8 cellular contexts compared by ENCODE assay signal in the genomic region with DNA sequence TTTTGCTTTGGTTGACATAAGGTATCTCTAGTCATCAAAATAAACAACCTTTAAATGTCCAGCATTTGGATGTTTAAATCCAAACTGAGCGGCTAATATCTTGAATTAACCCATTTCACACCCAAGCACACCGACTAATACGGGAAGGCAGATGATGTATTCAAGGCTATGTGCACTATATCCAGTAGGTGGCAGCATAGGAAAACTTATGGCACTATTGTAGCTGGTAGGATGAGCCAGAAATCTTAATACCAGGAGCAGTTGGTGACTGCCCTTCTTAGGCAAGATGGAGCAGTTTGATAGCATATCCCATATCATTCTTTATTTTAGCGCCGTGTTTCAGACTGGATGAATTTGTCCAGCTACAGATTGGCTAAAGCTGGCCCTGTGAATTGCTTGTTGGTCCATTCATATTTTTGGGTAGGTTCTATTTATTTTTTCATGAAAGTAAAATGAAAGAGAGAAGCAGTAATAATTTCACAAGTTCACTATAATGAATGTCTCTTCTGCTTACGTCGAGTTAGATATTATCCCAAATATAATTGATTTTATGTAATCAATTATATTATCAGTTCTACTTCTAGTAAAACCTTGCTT. TPM values are rescaled to one million over a fixed set of nuclear protein-coding genes. Genes with fewer than 3 reads are reported as not detected.
A peak's percentile ranks its signal among the peaks of the same experiment; 100 is the strongest.
DNase-seq lines count a peak whose midpoint lies in the region; ATAC-seq lines count a peak whose summit lies in the region.

No MANE protein-coding gene starts in this region.

- H3K9me3 Mint-ChIP-seq in effector memory CD8-positive, alpha-beta T cell = no peaks in the 10 kb centered on the region

- no peak overlapping the region for H3K27ac Mint-ChIP-seq in effector memory CD8-positive, alpha-beta T cell

- no peaks in the 10 kb centered on the region for H3K36me3 Mint-ChIP-seq in effector memory CD8-positive, alpha-beta T cell (ENCODE audit: insufficient read depth)

- peaks cover 0 to 5% of the 10 kb centered on the region in 2 donors for H3K27me3 Mint-ChIP-seq in effector memory CD8-positive, alpha-beta T cell

- H3K4me1 Mint-ChIP-seq in effector memory CD8-positive, alpha-beta T cell (ENCODE audit: low read depth in 2 of 2) = no peaks in the 10 kb centered on the region

- peak; percentile 58 for DNase-seq in COLO668 (lab: John Stamatoyannopoulos, UW; ENCODE audit: unreplicated experiment)
- DNase-seq in NCI-H1105 treated with DMSO at 0.1 percent for 48 hours (lab: John Stamatoyannopoulos, UW) = peak; percentile 69
- peak; percentile 7 for DNase-seq in SIG-M5 (lab: John Stamatoyannopoulos, UW)
- peak in 2 of 3 experiments; percentile 2 to 10 for DNase-seq in effector memory CD8-positive, alpha-beta T cell
- DNase-seq in medulla oblongata (ENCODE audit: extremely low spot score) = peak; percentile 95
- DNase-seq in ureter (ENCODE audit: low spot score) = peak; percentile 58

- ATAC-seq in GM18858 (IDR thresholded peaks at IDR 0.05; ENCODE audit: unreplicated experiment) = peak; percentile 99
- peak; percentile 95 for ATAC-seq in HG02943 (IDR thresholded peaks at IDR 0.05; ENCODE audit: low read depth, unreplicated experiment)
- ATAC-seq in effector memory CD8-positive, alpha-beta T cell (replicated peaks) = peak; percentile 54

- no peak overlapping the region for H3K4me3 Mint-ChIP-seq in effector memory CD8-positive, alpha-beta T cell

RNA-seq across cellular contexts. Expression of a gene that starts 24.4 kb away (rescaled TPM):
- 8.6 TPM for total RNA-seq in ureter

Comparison
In these comparisons a context has a peak if more than half of its experiments do, and no peak if none do; other contexts are left out.
1. Peak in every context shown above with its lines: DNase-seq and ATAC-seq.
2. DNase-seq: peak in every context shown above with its lines; median percentile 95 in medulla oblongata; 69 in NCI-H1105 treated with DMSO at 0.1 percent for 48 hours; 58 in COLO668; 58 in ureter; 7 in SIG-M5; 6 in effector memory CD8-positive, alpha-beta T cell.